Comparison of ENCODE assay signal across 9 cellular contexts in genomic region chr10:75408911-75409885, GRCh38. TPM values are rescaled to one million over a fixed set of nuclear protein-coding genes. Genes with fewer than 3 reads are reported as not detected.
DNase-seq lines count a peak whose midpoint lies in the region; ATAC-seq lines count a peak whose summit lies in the region.
"Had no signal": no experiment of that assay in that cellular context is flagged by ENCODE, and none has a peak within 500 bp of the region (broad histone marks: within the 10 kb centered on the region; RNA-seq: fewer than 3 reads in every experiment).

No MANE protein-coding gene starts in this region.

- no peaks in the 10 kb centered on the region for H3K9me3 ChIP-seq in CD4-positive, CD25-positive, alpha-beta regulatory T cell (ENCODE audit: control insufficient read depth in 2 of 2, low read length in 2 of 2)

- H3K9me3 Mint-ChIP-seq in CD4-positive, CD25-positive, alpha-beta regulatory T cell: peaks cover 0 to 4% (median 1%) of the 10 kb centered on the region in 7 donors
- no peaks in the 10 kb centered on the region for H3K9me3 Mint-ChIP-seq in activated T-helper 2 cell treated with anti-CD3 and anti-CD28 coated beads, Interferon-gamma antibody, Interleukin-2, Interleukin-4, amounts not matched to agents 10 μg/mL and 5 μg/mL and 100 μg/mL, durations not matched to agents 14 hours and 24 hours and 36 hours

- ATAC-seq in CD4-positive, CD25-positive, alpha-beta regulatory T cell (ENCODE audit: low read depth in 2 of 2): peak; percentile 61 to 63
- peak; percentile 53 for ATAC-seq in GM19043 (IDR thresholded peaks at IDR 0.05; ENCODE audit: low read depth, unreplicated experiment)
- ATAC-seq in Right ventricle myocardium superior (ENCODE audit: poor library complexity): peak; percentile 95

- H3K4me3 ChIP-seq in CD4-positive, CD25-positive, alpha-beta regulatory T cell (ENCODE audit: low read depth, low read length): no peak overlapping the region

- intact Hi-C loops in activated T-helper 2 cell treated with anti-CD3 and anti-CD28 coated beads, Interferon-gamma antibody, Interleukin-2, Interleukin-4, amounts not matched to agents 10 μg/mL and 5 μg/mL and 100 μg/mL, durations not matched to agents 14 hours and 24 hours and 36 hours (cut with micrococcal nuclease): no loop called here
- intact Hi-C loops in Right ventricle myocardium superior (cut with DNase I): loop anchor here (10.0 kb wide), 2 partner anchors 366 to 896 kb away; no protein-coding TSS in a partner anchor

- H3K36me3 Mint-ChIP-seq in CD4-positive, CD25-positive, alpha-beta regulatory T cell: no peaks in the 10 kb centered on the region
- H3K36me3 Mint-ChIP-seq in activated T-helper 2 cell treated with anti-CD3 and anti-CD28 coated beads, Interferon-gamma antibody, Interleukin-2, Interleukin-4, amounts not matched to agents 10 μg/mL and 5 μg/mL and 100 μg/mL, durations not matched to agents 14 hours and 24 hours and 36 hours (ENCODE audit: low read depth): no peaks in the 10 kb centered on the region

- peaks cover 31% of the 10 kb centered on the region for H3K4me1 ChIP-seq in CD4-positive, CD25-positive, alpha-beta regulatory T cell (ENCODE audit: control insufficient read depth, insufficient read depth, low read length, poor library complexity, severe bottlenecking)

- no peak overlapping the region for H3K27ac ChIP-seq in CD4-positive, CD25-positive, alpha-beta regulatory T cell (ENCODE audit: insufficient read depth, low read length, poor library complexity, severe bottlenecking)

- peaks cover 20% of the 10 kb centered on the region for H3K27me3 ChIP-seq in CD4-positive, CD25-positive, alpha-beta regulatory T cell (ENCODE audit: control insufficient read depth, insufficient read depth, low read length)

- H3K4me1 Mint-ChIP-seq in CD4-positive, CD25-positive, alpha-beta regulatory T cell: peaks cover 0 to 33% (median 5%) of the 10 kb centered on the region in 4 donors
- H3K4me1 Mint-ChIP-seq in activated T-helper 2 cell treated with anti-CD3 and anti-CD28 coated beads, Interferon-gamma antibody, Interleukin-2, Interleukin-4, amounts not matched to agents 10 μg/mL and 5 μg/mL and 100 μg/mL, durations not matched to agents 14 hours and 24 hours and 36 hours (ENCODE audit: low read depth): peaks cover 12% of the 10 kb centered on the region

- no peak for DNase-seq in CD4-positive, CD25-positive, alpha-beta regulatory T cell
- DNase-seq in NCI-H1930 (lab: John Stamatoyannopoulos, UW) (peak; percentile 65 to 76), Right ventricle myocardium superior (peak; percentile 87), nucleus accumbens (lab: John Stamatoyannopoulos, UW) (peak in 30 of 56 donors; percentile 20 to 70 (median 47)), NCI-H69 (lab: John Stamatoyannopoulos, UW) (no peak), HPDE6-E6E7 (ENCODE audit: extremely low spot score) (no peak)
- DNase-seq in activated T-helper 2 cell treated with anti-CD3 and anti-CD28 coated beads, Interferon-gamma antibody, Interleukin-2, Interleukin-4, amounts not matched to agents 10 μg/mL and 5 μg/mL and 100 μg/mL, durations not matched to agents 14 hours and 24 hours and 36 hours (ENCODE audit: low spot score): no peak

- peaks cover 85% of the 10 kb centered on the region for H3K27me3 Mint-ChIP-seq in CD4-positive, CD25-positive, alpha-beta regulatory T cell
- H3K27me3 Mint-ChIP-seq in activated T-helper 2 cell treated with anti-CD3 and anti-CD28 coated beads, Interferon-gamma antibody, Interleukin-2, Interleukin-4, amounts not matched to agents 10 μg/mL and 5 μg/mL and 100 μg/mL, durations not matched to agents 14 hours and 24 hours and 36 hours (ENCODE audit: low read depth): peaks cover 62% of the 10 kb centered on the region

- H3K36me3 ChIP-seq in CD4-positive, CD25-positive, alpha-beta regulatory T cell (ENCODE audit: control insufficient read depth, insufficient read depth, low read length): no peaks in the 10 kb centered on the region

- no peak overlapping the region for H3K27ac Mint-ChIP-seq in CD4-positive, CD25-positive, alpha-beta regulatory T cell
- no peak overlapping the region for H3K27ac Mint-ChIP-seq in activated T-helper 2 cell treated with anti-CD3 and anti-CD28 coated beads, Interferon-gamma antibody, Interleukin-2, Interleukin-4, amounts not matched to agents 10 μg/mL and 5 μg/mL and 100 μg/mL, durations not matched to agents 14 hours and 24 hours and 36 hours

- peak overlapping the region; percentile 70 to 87 (median 81) for H3K4me3 Mint-ChIP-seq in CD4-positive, CD25-positive, alpha-beta regulatory T cell
- peak overlapping the region; percentile 66 for H3K4me3 Mint-ChIP-seq in activated T-helper 2 cell treated with anti-CD3 and anti-CD28 coated beads, Interferon-gamma antibody, Interleukin-2, Interleukin-4, amounts not matched to agents 10 μg/mL and 5 μg/mL and 100 μg/mL, durations not matched to agents 14 hours and 24 hours and 36 hours (ENCODE audit: low read depth)

RNA-seq across cellular contexts. Expression of gene ZNF503, which starts 7.6 kb away (rescaled TPM):
- total RNA-seq in CD4-positive, CD25-positive, alpha-beta regulatory T cell: not detected
- polyA plus RNA-seq in CD4-positive, CD25-positive, alpha-beta regulatory T cell: not detected
- total RNA-seq in activated T-helper 2 cell treated with anti-CD3 and anti-CD28 coated beads, Interferon-gamma antibody, Interleukin-2, Interleukin-4, amounts not matched to agents 10 μg/mL and 5 μg/mL and 100 μg/mL, durations not matched to agents 14 hours and 24 hours and 36 hours: 0.30 and 0.34 TPM in 2 replicates
- total RNA-seq in Right ventricle myocardium superior: 6.8 TPM
- total RNA-seq: T-helper 1 cell treated with Interleukin-12 subunit alpha and Interleukin-12 subunit beta and Interleukin-4 antibody, amounts not matched to agents 30 ng/mL and 1 ng/mL, for 36 hours had no signal

RNA-seq across cellular contexts. Expression of gene LRMDA, which starts 22.2 kb away (rescaled TPM):
- total RNA-seq in CD4-positive, CD25-positive, alpha-beta regulatory T cell: 0.10 TPM
- not detected for polyA plus RNA-seq in CD4-positive, CD25-positive, alpha-beta regulatory T cell
- total RNA-seq in activated T-helper 2 cell treated with anti-CD3 and anti-CD28 coated beads, Interferon-gamma antibody, Interleukin-2, Interleukin-4, amounts not matched to agents 10 μg/mL and 5 μg/mL and 100 μg/mL, durations not matched to agents 14 hours and 24 hours and 36 hours: not detected in 2 replicates
- total RNA-seq in Right ventricle myocardium superior: 26.3 TPM
- total RNA-seq: T-helper 1 cell treated with Interleukin-12 subunit alpha and Interleukin-12 subunit beta and Interleukin-4 antibody, amounts not matched to agents 30 ng/mL and 1 ng/mL, for 36 hours had no signal

Comparison
In these comparisons a context has a peak if more than half of its experiments do, and no peak if none do; other contexts are left out.
1. DNase-seq: peak in NCI-H1930 (2 of 2), Right ventricle myocardium superior (single experiment) and nucleus accumbens (30 of 56); none in CD4-positive, CD25-positive, alpha-beta regulatory T cell (0 of 3), activated T-helper 2 cell treated with anti-CD3 and anti-CD28 coated beads, Interferon-gamma antibody, Interleukin-2, Interleukin-4, amounts not matched to agents 10 μg/mL and 5 μg/mL and 100 μg/mL, durations not matched to agents 14 hours and 24 hours and 36 hours (single experiment), NCI-H69 (single experiment) and HPDE6-E6E7 (single experiment).
2. RNA of gene LRMDA, which starts 22.2 kb away (total RNA-seq): 26.3 TPM in Right ventricle myocardium superior (single experiment); 0.10 TPM in CD4-positive, CD25-positive, alpha-beta regulatory T cell (single experiment) and not detected in activated T-helper 2 cell treated with anti-CD3 and anti-CD28 coated beads, Interferon-gamma antibody, Interleukin-2, Interleukin-4, amounts not matched to agents 10 μg/mL and 5 μg/mL and 100 μg/mL, durations not matched to agents 14 hours and 24 hours and 36 hours; every median in the first group is over 10 times any median in the second.
3. Peak in every context shown above with its lines, with median percentiles within 50 percentile points of each other: ATAC-seq.